ENCODE assay signal across 8 cellular contexts in the genomic region with DNA sequence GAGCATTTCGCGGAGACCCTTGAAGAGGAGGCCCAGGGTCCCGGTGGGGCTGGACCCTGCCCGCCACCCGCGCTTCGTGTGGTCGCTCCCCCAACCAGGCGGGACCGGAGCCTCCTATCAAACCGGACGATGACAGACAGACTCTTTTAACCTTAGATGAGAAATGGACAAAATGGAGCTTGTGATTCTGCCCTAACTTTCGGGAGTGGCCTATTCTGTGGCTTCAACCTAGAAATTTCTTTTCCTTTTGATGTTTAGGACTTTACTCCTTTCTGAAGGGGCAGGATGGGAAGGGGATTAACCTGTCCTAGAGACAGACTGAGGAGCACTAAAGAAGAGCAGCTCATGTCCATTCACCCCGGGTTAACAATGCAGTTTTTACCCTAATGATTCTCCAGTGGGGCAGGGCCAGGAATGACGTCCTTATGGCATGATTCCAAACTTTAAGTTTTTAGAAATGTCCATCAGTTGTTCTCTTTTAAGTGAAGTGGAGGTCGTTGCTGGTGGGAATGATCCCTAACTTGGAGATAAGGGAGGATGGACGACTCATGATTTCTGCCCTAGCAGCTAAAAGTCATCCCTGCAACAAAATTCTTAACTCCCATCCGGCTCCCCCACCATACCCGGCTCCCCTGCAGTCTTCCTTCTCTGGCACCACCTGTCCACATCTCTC. TPM values are rescaled to one million over a fixed set of nuclear protein-coding genes. Genes with fewer than 3 reads are reported as not detected.
DNase-seq lines count a peak whose midpoint lies in the region; ATAC-seq and TF ChIP-seq lines count a peak whose summit lies in the region.

No MANE protein-coding gene starts in this region.

- H3K4me3 ChIP-seq in choroid plexus epithelial cell (ENCODE audit: low read depth, low read length) (peak overlapping the region; percentile 85), lower leg skin (ENCODE audit: low read depth, poor library complexity, severe bottlenecking) (peak overlapping the region; percentile 72)

- CTCF ChIA-PET in CD4-positive, alpha-beta T cell (lab: Charles Lee) = no interaction called here

- H3K9me3 ChIP-seq in CD4-positive, alpha-beta T cell (ENCODE audit: control insufficient read depth, low read length) = no peaks in the 10 kb centered on the region

- no peaks in the 10 kb centered on the region for H3K9me3 Mint-ChIP-seq in CD4-positive, alpha-beta T cell
- H3K9me3 Mint-ChIP-seq in type B pancreatic cell = no peaks in the 10 kb centered on the region

- H3K27me3 ChIP-seq in CD4-positive, alpha-beta T cell (ENCODE audit: control insufficient read depth, insufficient read depth, low read length) = no peaks in the 10 kb centered on the region

- intact Hi-C loops in CD4-positive, alpha-beta T cell (cut with DNase I, micrococcal nuclease) = loop anchor here (5.0 to 10.0 kb wide), 4 partner anchors 656 to 944 kb away; a partner anchor contains a TSS
- intact Hi-C loops in lower leg skin (cut with DNase I; ENCODE audit: low total_unique reads) = no loop called here

- peak overlapping the region; percentile 96 for H3K4me3 Mint-ChIP-seq in CD4-positive, alpha-beta T cell
- H3K4me3 Mint-ChIP-seq in type B pancreatic cell = peak overlapping the region; percentile 97

- 7% methylated on average over 19 of the region's 19 CpGs for WGBS in lower leg skin, 2 donors

- POLR2A ChIA-PET in CD4-positive, alpha-beta T cell (lab: Charles Lee) = interaction anchor here (1.0 to 3.2 kb wide), 7 partner anchors 12 to 945 kb away, joined by 3 to 29 read pairs (median 4); a partner anchor contains a TSS

- peaks cover 39% of the 10 kb centered on the region for H3K36me3 Mint-ChIP-seq in CD4-positive, alpha-beta T cell (ENCODE audit: low read depth)
- H3K36me3 Mint-ChIP-seq in type B pancreatic cell = peaks cover 7% of the 10 kb centered on the region

- ATAC-seq in CD4-positive, alpha-beta T cell (ENCODE audit: poor library complexity) = no peak
- peak; percentile 1 for ATAC-seq in GM21529 (IDR thresholded peaks at IDR 0.05; ENCODE audit: unreplicated experiment)

- H3K27ac Mint-ChIP-seq in CD4-positive, alpha-beta T cell = peak overlapping the region; percentile 96
- H3K27ac Mint-ChIP-seq in type B pancreatic cell = peak overlapping the region; percentile 96

- no peaks in the 10 kb centered on the region for H3K27me3 Mint-ChIP-seq in CD4-positive, alpha-beta T cell
- H3K27me3 Mint-ChIP-seq in type B pancreatic cell = peaks cover 3% of the 10 kb centered on the region

- no peak for DNase-seq in CD4-positive, alpha-beta T cell
- DNase-seq in NCI-H345 treated with DMSO at 0.1 percent for 48 hours (lab: John Stamatoyannopoulos, UW; ENCODE audit: unreplicated experiment) = peak; percentile 28
- DNase-seq in choroid plexus epithelial cell (ENCODE audit: low read depth) = peak; percentile 43
- DNase-seq in lower leg skin (ENCODE audit: low spot score in 2 of 2) = no peak
- no peak for DNase-seq in type B pancreatic cell (ENCODE audit: extremely low spot score, unreplicated experiment)
- DNase-seq in NCI-H1436 (lab: John Stamatoyannopoulos, UW) = no peak
- no peak for DNase-seq in epidermal melanocyte (ENCODE audit: insufficient read length, low spot score)

- peak overlapping the region; percentile 74 for H3K27ac ChIP-seq in CD4-positive, alpha-beta T cell (ENCODE audit: low read depth, low read length)

- no peak for TF ChIP-seq CTCF in CD4-positive, alpha-beta T cell (IDR thresholded peaks at IDR 0.05)
- no peak for TF ChIP-seq CTCF in choroid plexus epithelial cell (conservative IDR thresholded peaks at IDR 0.05; ENCODE audit: low read depth, low read length)
- no peak for TF ChIP-seq CTCF in lower leg skin (IDR thresholded peaks at IDR 0.05)
- TF ChIP-seq CTCF in type B pancreatic cell (conservative IDR thresholded peaks at IDR 0.05) = no peak

- peaks cover 24% of the 10 kb centered on the region for H3K4me1 Mint-ChIP-seq in CD4-positive, alpha-beta T cell (ENCODE audit: low read depth)
- peaks cover 8% of the 10 kb centered on the region for H3K4me1 Mint-ChIP-seq in type B pancreatic cell (ENCODE audit: unreplicated experiment)

- TF ChIP-seq POLR2A in lower leg skin (IDR thresholded peaks at IDR 0.05) = no peak

RNA-seq across cellular contexts. Expression of a gene that starts 1.0 kb away (rescaled TPM):
- total RNA-seq in CD4-positive, alpha-beta T cell = 10 to 100 TPM in 1 of 2 experiments, 1 to 10 TPM in 1; 9.0 to 10.6 TPM
- total RNA-seq in lower leg skin (10 to 100 TPM; 22.0 to 30.1 (median 26.0) TPM), type B pancreatic cell (ENCODE audit: low replicate concordance) (17.1 and 25.6 TPM in 2 replicates)

RNA-seq across cellular contexts. Expression of a gene that starts 15.4 kb away (rescaled TPM):
- total RNA-seq in CD4-positive, alpha-beta T cell = 1 to 10 TPM; 1.2 to 1.4 TPM
- total RNA-seq in lower leg skin = 1 to 10 TPM; 1.6 to 3.2 (median 1.9) TPM
- 2.3 and 3.3 TPM in 2 replicates for total RNA-seq in type B pancreatic cell (ENCODE audit: low replicate concordance)

RNA-seq across cellular contexts. Expression of a gene that starts 54.2 kb away (rescaled TPM):
- not detected for total RNA-seq in CD4-positive, alpha-beta T cell
- total RNA-seq in lower leg skin (not detected), type B pancreatic cell (ENCODE audit: low replicate concordance) (not detected in 2 replicates)

Comparison
In these comparisons a context has a peak if more than half of its experiments do, and no peak if none do; other contexts are left out.
1. DNase-seq: peak in NCI-H345 treated with DMSO at 0.1 percent for 48 hours (single experiment) and choroid plexus epithelial cell (single experiment); none in CD4-positive, alpha-beta T cell (0 of 10), lower leg skin (0 of 2), type B pancreatic cell (single experiment), NCI-H1436 (single experiment) and epidermal melanocyte (single experiment).